ENCODE assay signal across 19 cellular contexts in genomic region chr21:34667761-34668160, GRCh38. TPM values are rescaled to one million over a fixed set of nuclear protein-coding genes. Genes with fewer than 3 reads are reported as not detected.
"Had no signal": no experiment of that assay in that cellular context is flagged by ENCODE, and none has a peak within 500 bp of the region (broad histone marks: within the 10 kb centered on the region; RNA-seq: fewer than 3 reads in every experiment).

No MANE protein-coding gene starts in this region.

- ATAC-seq: left colon; left ventricle myocardium superior; stimulated activated naive B cell treated with anti-CD40 and anti-IgM and Interleukin-4, amounts not matched to agents 10 μg/mL and 1 μg/mL and 100 μg/mL, for 72 hours had no signal

- H3K27ac ChIP-seq: dorsolateral prefrontal cortex, spleen had no signal

- H3K27ac Mint-ChIP-seq: nephron; stimulated activated naive B cell treated with anti-CD40 and anti-IgM and Interleukin-4, amounts not matched to agents 10 μg/mL and 1 μg/mL and 100 μg/mL, for 72 hours; type B pancreatic cell had no signal

- H3K9me3 Mint-ChIP-seq: nephron, type B pancreatic cell had no signal

- H3K4me3 ChIP-seq: dorsolateral prefrontal cortex, lung, spleen had no signal

- H3K4me3 Mint-ChIP-seq: stimulated activated naive B cell treated with anti-CD40 and anti-IgM and Interleukin-4, amounts not matched to agents 10 μg/mL and 1 μg/mL and 100 μg/mL, for 72 hours had no signal

- H3K36me3 ChIP-seq: spleen had no signal

- DNase-seq: cortex of kidney; dorsolateral prefrontal cortex; effector CD8-positive, alpha-beta T cell; foreskin melanocyte; head of caudate nucleus; hippocampal formation; left colon; left ventricle myocardium superior; mesenchymal stem cell; midbrain; spleen; stimulated activated CD4-positive, alpha-beta T cell treated with anti-CD3 and anti-CD28 coated beads, Interleukin-15, amount 100 ng/mL, for 24 hours; stimulated activated CD4-positive, alpha-beta T cell treated with anti-CD3 and anti-CD28 coated beads, Interleukin-1b, Interleukin-23, amount 100 ng/mL, for 48 hours; stimulated activated CD4-positive, alpha-beta T cell treated with anti-CD3 and anti-CD28 coated beads, Interleukin-4, amount 100 ng/mL, for 4 hours; stimulated activated naive B cell treated with anti-CD40 and anti-IgM and Interleukin-4, amounts not matched to agents 10 μg/mL and 1 μg/mL and 100 μg/mL, for 72 hours had no signal

RNA-seq across cellular contexts. Expression of gene CLIC6, which starts 1.0 kb away (rescaled TPM):
- total RNA-seq: pulmonary artery endothelial cell had no signal
